Comparison of ENCODE assay signal across 12 cellular contexts in genomic region chr21:30072496-30072895, GRCh38.
DNase-seq lines count a peak whose midpoint lies in the region; ATAC-seq and TF ChIP-seq lines count a peak whose summit lies in the region.
"Had no signal": no experiment of that assay in that cellular context is flagged by ENCODE, and none has a peak within 500 bp of the region (broad histone marks: within the 10 kb centered on the region; RNA-seq: fewer than 3 reads in every experiment).

No MANE protein-coding gene starts in this region.

- peak; percentile 45 for TF ChIP-seq CTCF in OCI-LY3 (IDR thresholded peaks at IDR 0.05; ENCODE audit: low read depth, low read length)
- no peak for TF ChIP-seq CTCF in GM13976 (IDR thresholded peaks at IDR 0.05; ENCODE audit: borderline replicate concordance, control extremely low read depth, extremely low read depth, insufficient read depth, missing control alignments)

- H3K27ac ChIP-seq in OCI-LY3 (ENCODE audit: low read length) = no peak overlapping the region

- H3K79me2 ChIP-seq in OCI-LY3 (ENCODE audit: low read length) = no peaks in the 10 kb centered on the region

- TF ChIP-seq POLR2A in erythroblast (IDR thresholded peaks at IDR 0.05; ENCODE audit: low read length) = no peak

- H3K9ac ChIP-seq in OCI-LY3 (ENCODE audit: low read length) = no peak overlapping the region

- no peak overlapping the region for H2AFZ ChIP-seq in OCI-LY3 (ENCODE audit: low read depth, low read length)

- no peak for ATAC-seq in HG03432 (IDR thresholded peaks at IDR 0.05; ENCODE audit: unreplicated experiment)
- no peak for ATAC-seq in GM18511 (IDR thresholded peaks at IDR 0.05; ENCODE audit: unreplicated experiment)
- ATAC-seq: stimulated activated effector memory CD8-positive, alpha-beta T cell treated with anti-CD3 and anti-CD28 coated beads, Interleukin-12 subunit alpha, Interleukin-12 subunit beta, amount 100 ng/mL, for 72 hours had no signal

- no peaks in the 10 kb centered on the region for H3K27me3 ChIP-seq in OCI-LY3 (ENCODE audit: low read depth, low read length)
- H3K27me3 ChIP-seq: BE2C had no signal

- in situ Hi-C loops in GM13976 (cut with MboI; ENCODE audit: low sequenced_read_pairs, unreplicated experiment) = no loop called here

- no peaks in the 10 kb centered on the region for H4K20me1 ChIP-seq in OCI-LY3 (ENCODE audit: insufficient read depth, low read length)

- H3K9me3 ChIP-seq in OCI-LY3 (ENCODE audit: insufficient read depth, low read length) = no peaks in the 10 kb centered on the region
- H3K9me3 ChIP-seq: BE2C had no signal

- no peak overlapping the region for H3K4me2 ChIP-seq in OCI-LY3 (ENCODE audit: low read length)

- H3K4me1 ChIP-seq in OCI-LY3 (ENCODE audit: low read length) = no peaks in the 10 kb centered on the region
- H3K4me1 ChIP-seq: BE2C had no signal

- DNase-seq in NOMO-1 (lab: John Stamatoyannopoulos, UW; ENCODE audit: unreplicated experiment in 2 of 2) (peak; percentile 29 to 35), NOMO-1 treated with dmso at 0.1 percent for 144 hours (lab: John Stamatoyannopoulos, UW; ENCODE audit: unreplicated experiment) (no peak), erythroblast (lab: John Stamatoyannopoulos, UW) (peak; percentile 14 to 26), skeletal muscle cell (ENCODE audit: low read depth) (peak; percentile 11), GM13976 (ENCODE audit: low spot score) (no peak)
- DNase-seq: activated CD4-positive, CD25-positive, alpha-beta regulatory T cell; BE2C; IMR-90 had no signal

- no peak overlapping the region for H3K4me3 ChIP-seq in OCI-LY3 (ENCODE audit: low read length)
- H3K4me3 ChIP-seq in skeletal muscle cell (ENCODE audit: low read depth, low read length) = no peak overlapping the region

- no peaks in the 10 kb centered on the region for H3K36me3 ChIP-seq in OCI-LY3 (replicated peaks; ENCODE audit: low read depth, low read length)
- H3K36me3 ChIP-seq: BE2C had no signal

Comparison
In these comparisons a context has a peak if more than half of its experiments do, and no peak if none do; other contexts are left out.
1. DNase-seq: peak in NOMO-1 (2 of 2), erythroblast (2 of 2) and skeletal muscle cell (single experiment); none in NOMO-1 treated with dmso at 0.1 percent for 144 hours (single experiment) and GM13976 (single experiment).